ENCODE assay signal across 8 cellular contexts in genomic region chr1:120942223-120942944, GRCh38. TPM values are rescaled to one million over a fixed set of nuclear protein-coding genes. Genes with fewer than 3 reads are reported as not detected.
DNase-seq lines count a peak whose midpoint lies in the region; ATAC-seq and TF ChIP-seq lines count a peak whose summit lies in the region.
"Not testable (repeated sequence)": the region's sequence is repeated elsewhere in the genome, so short reads cannot be mapped to it uniquely, and the experiment has no call there.

No MANE protein-coding gene starts in this region.

- H3K27me3 Mint-ChIP-seq in CD8-positive, alpha-beta T cell (ENCODE audit: low read depth) = not testable (repeated sequence)

- not testable (repeated sequence) for H3K36me3 Mint-ChIP-seq in CD8-positive, alpha-beta T cell

- CTCF ChIA-PET in CD8-positive, alpha-beta T cell (lab: Charles Lee) = not testable (repeated sequence)

- peaks cover 38% of the 10 kb centered on the region for H3K4me1 Mint-ChIP-seq in CD8-positive, alpha-beta T cell (ENCODE audit: low read depth)

- not testable (repeated sequence) for H3K36me3 ChIP-seq in CD8-positive, alpha-beta T cell (ENCODE audit: insufficient read depth, low read length); OCI-LY1 (ENCODE audit: insufficient read depth, low read length)

- not testable (repeated sequence) for H3F3A ChIP-seq in OCI-LY1 (ENCODE audit: insufficient read depth, low read length)

- peak overlapping the region; percentile 89 for H3K4me2 ChIP-seq in OCI-LY1 (ENCODE audit: low read length)

- peak overlapping the region; percentile 91 for H3K4me3 Mint-ChIP-seq in CD8-positive, alpha-beta T cell

- H3K4me3 ChIP-seq in CD8-positive, alpha-beta T cell (ENCODE audit: low read depth, low read length) = peak overlapping the region; percentile 65
- H3K4me3 ChIP-seq in OCI-LY1 (ENCODE audit: low read depth, low read length, poor library complexity, severe bottlenecking) (peak overlapping the region; percentile 62), epithelial cell of esophagus (ENCODE audit: low read length) (peak overlapping the region; percentile 44)

- not testable (repeated sequence) for H2AFZ ChIP-seq in OCI-LY1 (ENCODE audit: low read length)

- peak; percentile 71 for ATAC-seq in CD8-positive, alpha-beta T cell
- ATAC-seq in GM19468 (IDR thresholded peaks at IDR 0.05; ENCODE audit: extremely low read depth, unreplicated experiment) (peak; percentile 65), HG03520 (IDR thresholded peaks at IDR 0.05; ENCODE audit: unreplicated experiment) (peak; percentile 79)

- peak overlapping the region; percentile 95 for H3K27ac ChIP-seq in CD8-positive, alpha-beta T cell (ENCODE audit: low read depth, low read length)
- peak overlapping the region; percentile 72 for H3K27ac ChIP-seq in OCI-LY1 (ENCODE audit: low read depth, low read length, poor library complexity, severe bottlenecking)

- POLR2A ChIA-PET in CD8-positive, alpha-beta T cell (lab: Charles Lee) = not testable (repeated sequence)

- H3K9me3 ChIP-seq in CD8-positive, alpha-beta T cell (ENCODE audit: low read length); OCI-LY1 (ENCODE audit: low read length): not testable (repeated sequence)

- not testable (repeated sequence) for H3K79me2 ChIP-seq in OCI-LY1 (ENCODE audit: insufficient read depth, low read length)

- peak overlapping the region; percentile 100 for H3K27ac Mint-ChIP-seq in CD8-positive, alpha-beta T cell

- TF ChIP-seq CTCF in CD8-positive, alpha-beta T cell (IDR thresholded peaks at IDR 0.05); OCI-LY1 (IDR thresholded peaks at IDR 0.05; ENCODE audit: low read length); epithelial cell of esophagus (IDR thresholded peaks at IDR 0.05; ENCODE audit: insufficient read depth, low read depth, low read length, missing control alignments): not testable (repeated sequence)

- H4K20me1 ChIP-seq in OCI-LY1 (ENCODE audit: insufficient read depth, low read length) = not testable (repeated sequence)

- peak; percentile 61 to 89 (median 77) for DNase-seq in CD8-positive, alpha-beta T cell
- DNase-seq in activated T-cell treated with anti-CD3 and anti-CD28 coated beads for 4 hours (peak; percentile 54), epithelial cell of esophagus (ENCODE audit: low read depth) (peak; percentile 53), middle frontal gyrus (ENCODE audit: extremely low spot score, low spot score) (peak; percentile 3)
- DNase-seq in stimulated activated CD4-positive, alpha-beta T cell treated with anti-CD3 and anti-CD28 coated beads, TNF-alpha, amount 100 ng/mL, for 48 hours (ENCODE audit: low read depth in 3 of 3) = peak; percentile 50 to 63 (median 59)

- not testable (repeated sequence) for H3K4me1 ChIP-seq in CD8-positive, alpha-beta T cell (ENCODE audit: insufficient read depth, low read length)
- peaks cover 12% of the 10 kb centered on the region for H3K4me1 ChIP-seq in OCI-LY1 (ENCODE audit: insufficient read depth, low read length, severe bottlenecking)

- H3K9me2 ChIP-seq in OCI-LY1 (ENCODE audit: low read depth, low read length) = not testable (repeated sequence)

- H3K27me3 ChIP-seq in CD8-positive, alpha-beta T cell (ENCODE audit: insufficient read depth, low read length); OCI-LY1 (ENCODE audit: insufficient read depth, low read length): not testable (repeated sequence)

- intact Hi-C loops in CD8-positive, alpha-beta T cell (cut with DNase I, micrococcal nuclease) = not testable (repeated sequence)

- not testable (repeated sequence) for H3K9me3 Mint-ChIP-seq in CD8-positive, alpha-beta T cell

- peak overlapping the region; percentile 74 for H3K9ac ChIP-seq in OCI-LY1 (ENCODE audit: low read length)

RNA-seq across cellular contexts. Expression of gene PPIAL4A, which starts 52.8 kb away (rescaled TPM):
- not detected for total RNA-seq in CD8-positive, alpha-beta T cell

Comparison
In these comparisons a context has a peak if more than half of its experiments do, and no peak if none do; other contexts are left out.
1. Peak in every context shown above with its lines: DNase-seq, ATAC-seq, H3K4me3 ChIP-seq and H3K27ac ChIP-seq.
2. DNase-seq: peak in every context shown above with its lines; median percentile 77 in CD8-positive, alpha-beta T cell; 59 in stimulated activated CD4-positive, alpha-beta T cell treated with anti-CD3 and anti-CD28 coated beads, TNF-alpha, amount 100 ng/mL, for 48 hours; 54 in activated T-cell treated with anti-CD3 and anti-CD28 coated beads for 4 hours; 53 in epithelial cell of esophagus; 3 in middle frontal gyrus.